Comparison of ENCODE assay signal across 15 cellular contexts in genomic region chr1:109993885-109994284, GRCh38. TPM values are rescaled to one million over a fixed set of nuclear protein-coding genes. Genes with fewer than 3 reads are reported as not detected.
DNase-seq lines count a peak whose midpoint lies in the region; ATAC-seq and TF ChIP-seq lines count a peak whose summit lies in the region.
"Had no signal": no experiment of that assay in that cellular context is flagged by ENCODE, and none has a peak within 500 bp of the region (broad histone marks: within the 10 kb centered on the region; RNA-seq: fewer than 3 reads in every experiment).

No MANE protein-coding gene starts in this region.

- peaks cover 91% of the 10 kb centered on the region for H4K20me1 ChIP-seq in smooth muscle cell (ENCODE audit: low read depth)

- no peak overlapping the region for H2AFZ ChIP-seq in smooth muscle cell (ENCODE audit: low read depth)

- peaks cover 46% of the 10 kb centered on the region for H3K36me3 Mint-ChIP-seq in activated T-helper 17 cell treated with anti-CD3 and anti-CD28 coated beads, Interleukin-2, amount 50 U/mL, for 72 hours (ENCODE audit: low read depth)

- DNase-seq in NCI-H1105 treated with DMSO at 0.1 percent for 48 hours (lab: John Stamatoyannopoulos, UW) (peak; percentile 35), fibroblast of the aortic adventitia (ENCODE audit: low read depth) (peak; percentile 68), smooth muscle cell (lab: John Stamatoyannopoulos, UW; ENCODE audit: unreplicated experiment) (no peak), NCI-H524 treated with DMSO at 0.1 percent for 48 hours (lab: John Stamatoyannopoulos, UW) (no peak), retina (no peak), NCI-H748 (lab: John Stamatoyannopoulos, UW; ENCODE audit: unreplicated experiment) (no peak)
- DNase-seq: activated CD4-positive, CD25-positive, alpha-beta regulatory T cell; adrenal gland; effector memory CD4-positive, alpha-beta T cell; HCEC 1CT; NCI-H1417 treated with DMSO at 0.1 percent for 48 hours; nephron progenitor cell had no signal

- H3K9me3 ChIP-seq in smooth muscle cell (replicated peaks; ENCODE audit: low read depth), result no peaks in the 10 kb centered on the region
- H3K9me3 ChIP-seq: adrenal gland had no signal

- no peaks in the 10 kb centered on the region for H3K27me3 Mint-ChIP-seq in activated T-helper 17 cell treated with anti-CD3 and anti-CD28 coated beads, Interleukin-2, amount 50 U/mL, for 72 hours

- peak; percentile 68 for ATAC-seq in activated T-helper 17 cell treated with anti-CD3 and anti-CD28 coated beads, Interleukin-2, amount 50 U/mL, for 72 hours (replicated peaks)
- no peak for ATAC-seq in GM19328 (IDR thresholded peaks at IDR 0.05; ENCODE audit: unreplicated experiment)

- H3K9me3 Mint-ChIP-seq in activated T-helper 17 cell treated with anti-CD3 and anti-CD28 coated beads, Interleukin-2, amount 50 U/mL, for 72 hours, result no peaks in the 10 kb centered on the region

- peaks cover 17% of the 10 kb centered on the region for H3K4me1 ChIP-seq in smooth muscle cell (ENCODE audit: low read depth)

- TF ChIP-seq CTCF in fibroblast of the aortic adventitia (IDR thresholded peaks at IDR 0.05; ENCODE audit: insufficient read depth, low read length), result no peak
- TF ChIP-seq CTCF in smooth muscle cell (IDR thresholded peaks at IDR 0.05; ENCODE audit: borderline replicate concordance, insufficient read depth, poor library complexity, severe bottlenecking), result no peak

- H3K4me3 Mint-ChIP-seq in activated T-helper 17 cell treated with anti-CD3 and anti-CD28 coated beads, Interleukin-2, amount 50 U/mL, for 72 hours, result no peak overlapping the region
- H3K4me3 Mint-ChIP-seq: nephron progenitor cell had no signal

- H3K36me3 ChIP-seq in smooth muscle cell (ENCODE audit: low read depth), result no peaks in the 10 kb centered on the region
- H3K36me3 ChIP-seq: adrenal gland had no signal

- H3K9ac ChIP-seq in smooth muscle cell (ENCODE audit: low read depth), result no peak overlapping the region

- H3K79me2 ChIP-seq in smooth muscle cell (ENCODE audit: low read depth), result peaks cover 92% of the 10 kb centered on the region

- no peak overlapping the region for H3K27ac Mint-ChIP-seq in activated T-helper 17 cell treated with anti-CD3 and anti-CD28 coated beads, Interleukin-2, amount 50 U/mL, for 72 hours
- H3K27ac Mint-ChIP-seq: nephron progenitor cell had no signal

- no peak overlapping the region for H3K4me2 ChIP-seq in smooth muscle cell

- H3K4me3 ChIP-seq in fibroblast of the aortic adventitia (ENCODE audit: low read depth, low read length) (no peak overlapping the region), smooth muscle cell (no peak overlapping the region)
- H3K4me3 ChIP-seq: adrenal gland had no signal

- no peaks in the 10 kb centered on the region for H3K27me3 ChIP-seq in smooth muscle cell (ENCODE audit: low read depth)
- H3K27me3 ChIP-seq: adrenal gland had no signal

- peak overlapping the region; percentile 88 for H3K27ac ChIP-seq in smooth muscle cell (ENCODE audit: low read depth)
- H3K27ac ChIP-seq: C4-2B had no signal

- 60% methylated on average over 3 of the region's 3 CpGs for WGBS in smooth muscle cell (ENCODE audit: low lambda C conversion rate)

- H3K4me1 Mint-ChIP-seq in activated T-helper 17 cell treated with anti-CD3 and anti-CD28 coated beads, Interleukin-2, amount 50 U/mL, for 72 hours, result peaks cover 17% of the 10 kb centered on the region

- H3F3A ChIP-seq in smooth muscle cell (ENCODE audit: low read depth), result peaks cover 35% of the 10 kb centered on the region

RNA-seq across cellular contexts. Expression of gene AHCYL1, which starts 9.3 kb away (rescaled TPM):
- 10 to 100 TPM; 60.1 to 80.8 TPM for total RNA-seq in activated T-helper 17 cell treated with anti-CD3 and anti-CD28 coated beads, Interleukin-2, amount 50 U/mL, for 72 hours
- total RNA-seq in fibroblast of the aortic adventitia (ENCODE audit: low replicate concordance), result 48.5 and 59.3 TPM in 2 replicates
- total RNA-seq in smooth muscle cell, result 77.3 and 79.5 TPM in 2 replicates
- 115 and 144 TPM in 2 replicates for polyA plus RNA-seq in smooth muscle cell

RNA-seq across cellular contexts. Expression of gene STRIP1, which starts 40.5 kb away (rescaled TPM):
- 10 to 100 TPM; 21.4 to 31.1 TPM for total RNA-seq in activated T-helper 17 cell treated with anti-CD3 and anti-CD28 coated beads, Interleukin-2, amount 50 U/mL, for 72 hours
- total RNA-seq in fibroblast of the aortic adventitia (ENCODE audit: low replicate concordance) (29.0 and 50.3 TPM in 2 replicates), smooth muscle cell (26.2 and 31.2 TPM in 2 replicates)
- 22.5 and 26.0 TPM in 2 replicates for polyA plus RNA-seq in smooth muscle cell

Comparison
In these comparisons a context has a peak if more than half of its experiments do, and no peak if none do; other contexts are left out.
1. DNase-seq: peak in NCI-H1105 treated with DMSO at 0.1 percent for 48 hours (single experiment) and fibroblast of the aortic adventitia (single experiment); none in smooth muscle cell (single experiment), NCI-H524 treated with DMSO at 0.1 percent for 48 hours (single experiment), retina (single experiment) and NCI-H748 (single experiment).